11 cellular contexts compared by ENCODE assay signal in genomic region chr5:40605295-40605958, GRCh38.
DNase-seq lines count a peak whose midpoint lies in the region; ATAC-seq and TF ChIP-seq lines count a peak whose summit lies in the region.
"Had no signal": no experiment of that assay in that cellular context is flagged by ENCODE, and none has a peak within 500 bp of the region (broad histone marks: within the 10 kb centered on the region; RNA-seq: fewer than 3 reads in every experiment).

No MANE protein-coding gene starts in this region.

- no peak for ATAC-seq in activated naive CD4-positive, alpha-beta T cell treated with anti-CD3 and anti-CD28 coated beads, Interleukin-2, amount 50 U/mL, for 72 hours
- peak; percentile 84 for ATAC-seq in central memory CD8-positive, alpha-beta T cell (replicated peaks; ENCODE audit: extremely low read depth, poor library complexity, severe bottlenecking)
- ATAC-seq in thoracic aorta (ENCODE audit: insufficient number of reproducible peaks, low FRiP score, low read depth) (no peak), GM18907 (IDR thresholded peaks at IDR 0.05; ENCODE audit: unreplicated experiment) (no peak)

- peak overlapping the region; percentile 74 for H3K4me2 ChIP-seq in OCI-LY7 (ENCODE audit: low read length)

- TF ChIP-seq CTCF in OCI-LY7 (conservative IDR thresholded peaks at IDR 0.05; ENCODE audit: low read length) (no peak), thoracic aorta (IDR thresholded peaks at IDR 0.05) (no peak)

- H3K4me1 ChIP-seq in OCI-LY7 (ENCODE audit: insufficient read depth, low read length, poor library complexity, severe bottlenecking) (peaks cover 53% of the 10 kb centered on the region), thoracic aorta (ENCODE audit: control insufficient read depth in 1 of 2, low read depth in 2 of 2) (peaks cover 0 to 5% of the 10 kb centered on the region in 2 donors)

- no peaks in the 10 kb centered on the region for H3K9me3 Mint-ChIP-seq in activated naive CD4-positive, alpha-beta T cell treated with anti-CD3 and anti-CD28 coated beads, Interleukin-2, amount 10 ng/mL, durations not matched to agents 7 days and 5 days
- peaks cover 0 to 5% of the 10 kb centered on the region in 2 donors for H3K9me3 Mint-ChIP-seq in activated naive CD4-positive, alpha-beta T cell treated with anti-CD3 and anti-CD28 coated beads, Interleukin-2, amount 50 U/mL, for 72 hours
- H3K9me3 Mint-ChIP-seq in central memory CD8-positive, alpha-beta T cell, result no peaks in the 10 kb centered on the region

- peak overlapping the region; percentile 59 for H3K27ac Mint-ChIP-seq in activated naive CD4-positive, alpha-beta T cell treated with anti-CD3 and anti-CD28 coated beads, Interleukin-2, amount 10 ng/mL, durations not matched to agents 7 days and 5 days
- H3K27ac Mint-ChIP-seq in activated naive CD4-positive, alpha-beta T cell treated with anti-CD3 and anti-CD28 coated beads, Interleukin-2, amount 50 U/mL, for 72 hours, result no peak overlapping the region
- H3K27ac Mint-ChIP-seq in central memory CD8-positive, alpha-beta T cell (ENCODE audit: low read depth), result peak overlapping the region; percentile 14

- CTCF ChIA-PET in activated naive CD4-positive, alpha-beta T cell treated with anti-CD3 and anti-CD28 coated beads, Interleukin-2, amount 10 ng/mL, durations not matched to agents 7 days and 5 days (lab: Charles Lee), result no interaction called here
- CTCF ChIA-PET in OCI-LY7 (lab: Charles Lee; ENCODE audit: unreplicated experiment), result no interaction called here

- no peak overlapping the region for H3K4me3 Mint-ChIP-seq in activated naive CD4-positive, alpha-beta T cell treated with anti-CD3 and anti-CD28 coated beads, Interleukin-2, amount 10 ng/mL, durations not matched to agents 7 days and 5 days
- peak overlapping the region; percentile 64 for H3K4me3 Mint-ChIP-seq in central memory CD8-positive, alpha-beta T cell

- H3K4me3 ChIP-seq in OCI-LY7 (ENCODE audit: low read depth, low read length, poor library complexity, severe bottlenecking) (peak overlapping the region; percentile 44), thoracic aorta (peak overlapping the region; percentile 26)
- H3K4me3 ChIP-seq: ovary had no signal

- H3K27ac ChIP-seq in OCI-LY7 (ENCODE audit: low read depth, low read length, poor library complexity, severe bottlenecking) (peak overlapping the region; percentile 50), thoracic aorta (no peak overlapping the region)
- H3K27ac ChIP-seq: ovary had no signal

- peak overlapping the region; percentile 99 for H2AFZ ChIP-seq in OCI-LY7 (ENCODE audit: low read length)

- H3K36me3 Mint-ChIP-seq in activated naive CD4-positive, alpha-beta T cell treated with anti-CD3 and anti-CD28 coated beads, Interleukin-2, amount 10 ng/mL, durations not matched to agents 7 days and 5 days, result peaks cover 3% of the 10 kb centered on the region
- peaks cover 0 to 5% of the 10 kb centered on the region in 2 donors for H3K36me3 Mint-ChIP-seq in activated naive CD4-positive, alpha-beta T cell treated with anti-CD3 and anti-CD28 coated beads, Interleukin-2, amount 50 U/mL, for 72 hours
- peaks cover 5% of the 10 kb centered on the region for H3K36me3 Mint-ChIP-seq in central memory CD8-positive, alpha-beta T cell (ENCODE audit: insufficient read depth)

- BruUV-seq in OCI-LY7 (replicated peaks; lab: Mats Ljungman, UMichigan), result no TSS peak

- peaks cover 37% of the 10 kb centered on the region for H3K4me1 Mint-ChIP-seq in activated naive CD4-positive, alpha-beta T cell treated with anti-CD3 and anti-CD28 coated beads, Interleukin-2, amount 10 ng/mL, durations not matched to agents 7 days and 5 days
- H3K4me1 Mint-ChIP-seq in central memory CD8-positive, alpha-beta T cell, result peaks cover 38% of the 10 kb centered on the region

- no peaks in the 10 kb centered on the region for H3K79me2 ChIP-seq in OCI-LY7 (ENCODE audit: insufficient read depth, low read depth, low read length)

- H3K27me3 ChIP-seq in thoracic aorta (replicated peaks; ENCODE audit: insufficient read depth), result no peaks in the 10 kb centered on the region
- H3K27me3 ChIP-seq: ovary had no signal

- H3K36me3 ChIP-seq in OCI-LY7 (ENCODE audit: insufficient read depth, low read length), result no peaks in the 10 kb centered on the region
- no peaks in the 10 kb centered on the region for H3K36me3 ChIP-seq in thoracic aorta
- H3K36me3 ChIP-seq: ovary had no signal

- 0 out of 2 replicates have a peak, but pooled peaks cover 7% of the 10 kb centered on the region for H3K9me3 ChIP-seq in OCI-LY7 (ENCODE audit: low read length)
- no peaks in the 10 kb centered on the region for H3K9me3 ChIP-seq in thoracic aorta
- H3K9me3 ChIP-seq: ovary had no signal

- intact Hi-C loops in OCI-LY7 (cut with micrococcal nuclease; ENCODE audit: unreplicated experiment), result no loop called here

- H3K27me3 Mint-ChIP-seq in activated naive CD4-positive, alpha-beta T cell treated with anti-CD3 and anti-CD28 coated beads, Interleukin-2, amount 10 ng/mL, durations not matched to agents 7 days and 5 days, result no peaks in the 10 kb centered on the region
- no peaks in the 10 kb centered on the region for H3K27me3 Mint-ChIP-seq in central memory CD8-positive, alpha-beta T cell

- POLR2A ChIA-PET in OCI-LY7 (lab: Charles Lee), result interaction anchor here (0.9 to 2.1 kb wide), 3 partner anchors 10 to 18 kb away, joined by 3 to 7 read pairs (median 4); no protein-coding TSS in a partner anchor

- no peak for DNase-seq in activated naive CD4-positive, alpha-beta T cell treated with anti-CD3 and anti-CD28 coated beads, Interleukin-2, amount 10 ng/mL, durations not matched to agents 7 days and 5 days
- DNase-seq in activated naive CD4-positive, alpha-beta T cell treated with anti-CD3 and anti-CD28 coated beads, Interleukin-2, amount 50 U/mL, for 72 hours (ENCODE audit: low spot score in 2 of 2), result no peak
- DNase-seq in OCI-LY7 (ENCODE audit: low spot score) (peak; percentile 42), thoracic aorta (ENCODE audit: low spot score) (no peak), islet precursor cell (no peak), globus pallidus (ENCODE audit: low spot score) (no peak)
- no peak for DNase-seq in central memory CD8-positive, alpha-beta T cell (ENCODE audit: low spot score in 2 of 2)
- DNase-seq: effector memory CD4-positive, alpha-beta T cell; NCI-H1417; ovary had no signal

- H4K20me1 ChIP-seq in OCI-LY7 (ENCODE audit: insufficient read depth, low read length), result no peaks in the 10 kb centered on the region

- no peaks in the 10 kb centered on the region for H3K9me2 ChIP-seq in OCI-LY7 (ENCODE audit: insufficient read depth, low read length)

Comparison
In these comparisons a context has a peak if more than half of its experiments do, and no peak if none do; other contexts are left out.
1. H3K27ac Mint-ChIP-seq: peak in activated naive CD4-positive, alpha-beta T cell treated with anti-CD3 and anti-CD28 coated beads, Interleukin-2, amount 10 ng/mL, durations not matched to agents 7 days and 5 days (single experiment) and central memory CD8-positive, alpha-beta T cell (single experiment); none in activated naive CD4-positive, alpha-beta T cell treated with anti-CD3 and anti-CD28 coated beads, Interleukin-2, amount 50 U/mL, for 72 hours (0 of 2).